Comparison of ENCODE assay signal across 1 cellular context in the genomic region with DNA sequence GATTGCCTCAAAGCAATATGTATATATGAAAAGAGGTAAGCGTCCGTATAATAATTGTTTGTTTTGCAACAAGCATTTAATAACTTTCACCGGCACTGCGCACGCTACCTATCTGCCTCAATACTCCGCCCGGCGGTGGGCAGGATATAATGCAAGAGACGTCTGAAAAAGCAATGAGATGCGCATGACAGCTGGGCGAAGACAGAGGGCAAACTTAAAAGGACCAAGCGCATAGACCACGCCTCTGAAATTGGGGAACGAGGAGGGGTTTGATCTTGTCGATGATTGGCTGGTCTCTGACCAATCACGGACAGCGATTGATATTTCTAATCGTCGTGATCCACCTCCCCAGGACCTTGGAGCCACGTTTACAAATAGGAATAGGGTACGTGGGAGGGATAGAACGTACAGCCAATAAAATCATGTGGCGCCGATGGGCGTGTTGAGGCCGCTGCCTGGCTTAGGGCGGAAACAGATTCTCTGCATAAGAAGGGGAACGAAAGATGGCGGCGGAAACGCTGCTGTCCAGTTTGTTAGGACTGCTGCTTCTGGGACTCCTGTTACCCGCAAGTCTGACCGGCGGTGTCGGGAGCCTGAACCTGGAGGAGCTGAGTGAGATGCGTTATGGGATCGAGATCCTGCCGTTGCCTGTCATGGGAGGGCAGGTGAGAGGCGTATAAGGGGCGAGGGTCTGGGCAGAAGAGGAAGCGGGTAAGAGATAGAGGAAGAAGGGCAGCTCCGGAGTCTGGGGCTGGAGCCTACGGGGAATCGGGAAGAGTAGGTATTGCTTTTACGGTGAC.
TF ChIP-seq lines count a peak whose summit lies in the region.

A gene with protein sequence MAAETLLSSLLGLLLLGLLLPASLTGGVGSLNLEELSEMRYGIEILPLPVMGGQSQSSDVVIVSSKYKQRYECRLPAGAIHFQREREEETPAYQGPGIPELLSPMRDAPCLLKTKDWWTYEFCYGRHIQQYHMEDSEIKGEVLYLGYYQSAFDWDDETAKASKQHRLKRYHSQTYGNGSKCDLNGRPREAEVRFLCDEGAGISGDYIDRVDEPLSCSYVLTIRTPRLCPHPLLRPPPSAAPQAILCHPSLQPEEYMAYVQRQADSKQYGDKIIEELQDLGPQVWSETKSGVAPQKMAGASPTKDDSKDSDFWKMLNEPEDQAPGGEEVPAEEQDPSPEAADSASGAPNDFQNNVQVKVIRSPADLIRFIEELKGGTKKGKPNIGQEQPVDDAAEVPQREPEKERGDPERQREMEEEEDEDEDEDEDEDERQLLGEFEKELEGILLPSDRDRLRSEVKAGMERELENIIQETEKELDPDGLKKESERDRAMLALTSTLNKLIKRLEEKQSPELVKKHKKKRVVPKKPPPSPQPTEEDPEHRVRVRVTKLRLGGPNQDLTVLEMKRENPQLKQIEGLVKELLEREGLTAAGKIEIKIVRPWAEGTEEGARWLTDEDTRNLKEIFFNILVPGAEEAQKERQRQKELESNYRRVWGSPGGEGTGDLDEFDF (plus strand): TSS at position 474 of the 800 bp plus-strand sequence. CDS start 30 bp downstream, at position 504.

TF ChIP-seq in HepG2, 621 proteins besides CTCF, POLR2A, EP300 and RAD21 (continued from another document and continues in another):
- TF ChIP-seq, protein P1, sequence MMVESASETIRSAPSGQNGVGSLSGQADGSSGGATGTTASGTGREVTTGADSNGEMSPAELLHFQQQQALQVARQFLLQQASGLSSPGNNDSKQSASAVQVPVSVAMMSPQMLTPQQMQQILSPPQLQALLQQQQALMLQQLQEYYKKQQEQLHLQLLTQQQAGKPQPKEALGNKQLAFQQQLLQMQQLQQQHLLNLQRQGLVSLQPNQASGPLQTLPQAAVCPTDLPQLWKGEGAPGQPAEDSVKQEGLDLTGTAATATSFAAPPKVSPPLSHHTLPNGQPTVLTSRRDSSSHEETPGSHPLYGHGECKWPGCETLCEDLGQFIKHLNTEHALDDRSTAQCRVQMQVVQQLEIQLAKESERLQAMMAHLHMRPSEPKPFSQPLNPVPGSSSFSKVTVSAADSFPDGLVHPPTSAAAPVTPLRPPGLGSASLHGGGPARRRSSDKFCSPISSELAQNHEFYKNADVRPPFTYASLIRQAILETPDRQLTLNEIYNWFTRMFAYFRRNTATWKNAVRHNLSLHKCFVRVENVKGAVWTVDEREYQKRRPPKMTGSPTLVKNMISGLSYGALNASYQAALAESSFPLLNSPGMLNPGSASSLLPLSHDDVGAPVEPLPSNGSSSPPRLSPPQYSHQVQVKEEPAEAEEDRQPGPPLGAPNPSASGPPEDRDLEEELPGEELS (CRISPR knock-in tag; IDR thresholded peaks at IDR 0.05), result no peak
- TF ChIP-seq ZFP1 (CRISPR knock-in tag; IDR thresholded peaks at IDR 0.05) (no peak), TCF7 (IDR thresholded peaks at IDR 0.05; ENCODE audit: low read depth) (peak; percentile 20; the same call in 1 of the 2 replicates), XRCC5 (optimal IDR thresholded peaks at IDR 0.05; ENCODE audit: low read length) (peak; percentile 76), KDM2A (CRISPR knock-in tag; IDR thresholded peaks at IDR 0.05; ENCODE audit: borderline replicate concordance, low read depth) (peak; percentile 58), ZNF546 (CRISPR knock-in tag; conservative IDR thresholded peaks at IDR 0.05) (no peak), TEAD2 (CRISPR knock-in tag; IDR thresholded peaks at IDR 0.05) (no peak), MED8 (CRISPR knock-in tag; IDR thresholded peaks at IDR 0.05; ENCODE audit: insufficient replicate concordance) (no peak), MTF2 (CRISPR knock-in tag; IDR thresholded peaks at IDR 0.05; ENCODE audit: borderline replicate concordance) (0 out of 2 replicates have a peak, but pooled peaks have one; percentile 53), KMT2B (CRISPR knock-in tag; IDR thresholded peaks at IDR 0.05) (peak; percentile 55; the same call in 1 of the 2 replicates), ZNF766 (CRISPR knock-in tag; IDR thresholded peaks at IDR 0.05; ENCODE audit: borderline replicate concordance) (no peak), GATAD2A (CRISPR knock-in tag; IDR thresholded peaks at IDR 0.05) (no peak; the same call in 1 of the 2 replicates), MXI1 (IDR thresholded peaks at IDR 0.05; ENCODE audit: borderline replicate concordance, low read depth, low read length) (peak; percentile 83; the same call in 2 of the 3 replicates), KLF11 (CRISPR knock-in tag; IDR thresholded peaks at IDR 0.05) (0 out of 2 replicates have a peak, but pooled peaks have one; percentile 14), ZNF792 (CRISPR knock-in tag; IDR thresholded peaks at IDR 0.05) (0 out of 2 replicates have a peak, but pooled peaks have one; percentile 5), IKZF4 (CRISPR knock-in tag; IDR thresholded peaks at IDR 0.05; ENCODE audit: borderline replicate concordance, low read depth, not compliant biosample characterization) (no peak), SAP130 (CRISPR knock-in tag; IDR thresholded peaks at IDR 0.05; ENCODE audit: low read depth) (peak; percentile 98), GABPA (IDR thresholded peaks at IDR 0.05; ENCODE audit: low read depth, low read length) (peak; percentile 36; the same call in 1 of the 2 replicates), GABPA (CRISPR knock-in tag; IDR thresholded peaks at IDR 0.05; ENCODE audit: low read depth) (peak; percentile 81), NPAS2 (CRISPR knock-in tag; IDR thresholded peaks at IDR 0.05; ENCODE audit: borderline replicate concordance) (no peak), ZNF678 (CRISPR knock-in tag; IDR thresholded peaks at IDR 0.05) (no peak)
- TF ChIP-seq, protein P2, sequence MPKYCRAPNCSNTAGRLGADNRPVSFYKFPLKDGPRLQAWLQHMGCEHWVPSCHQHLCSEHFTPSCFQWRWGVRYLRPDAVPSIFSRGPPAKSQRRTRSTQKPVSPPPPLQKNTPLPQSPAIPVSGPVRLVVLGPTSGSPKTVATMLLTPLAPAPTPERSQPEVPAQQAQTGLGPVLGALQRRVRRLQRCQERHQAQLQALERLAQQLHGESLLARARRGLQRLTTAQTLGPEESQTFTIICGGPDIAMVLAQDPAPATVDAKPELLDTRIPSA (CRISPR knock-in tag; IDR thresholded peaks at IDR 0.05; ENCODE audit: borderline replicate concordance), result no peak
- TF ChIP-seq, protein P3, sequence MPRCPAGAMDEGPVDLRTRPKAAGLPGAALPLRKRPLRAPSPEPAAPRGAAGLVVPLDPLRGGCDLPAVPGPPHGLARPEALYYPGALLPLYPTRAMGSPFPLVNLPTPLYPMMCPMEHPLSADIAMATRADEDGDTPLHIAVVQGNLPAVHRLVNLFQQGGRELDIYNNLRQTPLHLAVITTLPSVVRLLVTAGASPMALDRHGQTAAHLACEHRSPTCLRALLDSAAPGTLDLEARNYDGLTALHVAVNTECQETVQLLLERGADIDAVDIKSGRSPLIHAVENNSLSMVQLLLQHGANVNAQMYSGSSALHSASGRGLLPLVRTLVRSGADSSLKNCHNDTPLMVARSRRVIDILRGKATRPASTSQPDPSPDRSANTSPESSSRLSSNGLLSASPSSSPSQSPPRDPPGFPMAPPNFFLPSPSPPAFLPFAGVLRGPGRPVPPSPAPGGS (CRISPR knock-in tag; IDR thresholded peaks at IDR 0.05), result no peak
- TF ChIP-seq, protein P4, sequence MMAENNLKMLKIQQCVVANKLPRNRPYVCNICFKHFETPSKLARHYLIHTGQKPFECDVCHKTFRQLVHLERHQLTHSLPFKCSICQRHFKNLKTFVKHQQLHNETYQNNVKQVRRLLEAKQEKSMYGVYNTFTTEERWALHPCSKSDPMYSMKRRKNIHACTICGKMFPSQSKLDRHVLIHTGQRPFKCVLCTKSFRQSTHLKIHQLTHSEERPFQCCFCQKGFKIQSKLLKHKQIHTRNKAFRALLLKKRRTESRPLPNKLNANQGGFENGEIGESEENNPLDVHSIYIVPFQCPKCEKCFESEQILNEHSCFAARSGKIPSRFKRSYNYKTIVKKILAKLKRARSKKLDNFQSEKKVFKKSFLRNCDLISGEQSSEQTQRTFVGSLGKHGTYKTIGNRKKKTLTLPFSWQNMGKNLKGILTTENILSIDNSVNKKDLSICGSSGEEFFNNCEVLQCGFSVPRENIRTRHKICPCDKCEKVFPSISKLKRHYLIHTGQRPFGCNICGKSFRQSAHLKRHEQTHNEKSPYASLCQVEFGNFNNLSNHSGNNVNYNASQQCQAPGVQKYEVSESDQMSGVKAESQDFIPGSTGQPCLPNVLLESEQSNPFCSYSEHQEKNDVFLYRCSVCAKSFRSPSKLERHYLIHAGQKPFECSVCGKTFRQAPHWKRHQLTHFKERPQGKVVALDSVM (CRISPR knock-in tag; IDR thresholded peaks at IDR 0.05), result peak; percentile 92
- TF ChIP-seq, protein P5, sequence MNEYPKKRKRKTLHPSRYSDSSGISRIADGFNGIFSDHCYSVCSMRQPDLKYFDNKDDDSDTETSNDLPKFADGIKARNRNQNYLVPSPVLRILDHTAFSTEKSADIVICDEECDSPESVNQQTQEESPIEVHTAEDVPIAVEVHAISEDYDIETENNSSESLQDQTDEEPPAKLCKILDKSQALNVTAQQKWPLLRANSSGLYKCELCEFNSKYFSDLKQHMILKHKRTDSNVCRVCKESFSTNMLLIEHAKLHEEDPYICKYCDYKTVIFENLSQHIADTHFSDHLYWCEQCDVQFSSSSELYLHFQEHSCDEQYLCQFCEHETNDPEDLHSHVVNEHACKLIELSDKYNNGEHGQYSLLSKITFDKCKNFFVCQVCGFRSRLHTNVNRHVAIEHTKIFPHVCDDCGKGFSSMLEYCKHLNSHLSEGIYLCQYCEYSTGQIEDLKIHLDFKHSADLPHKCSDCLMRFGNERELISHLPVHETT (CRISPR knock-in tag; conservative IDR thresholded peaks at IDR 0.05), result no peak; the same call in 1 of the 2 replicates
- TF ChIP-seq, protein P6, sequence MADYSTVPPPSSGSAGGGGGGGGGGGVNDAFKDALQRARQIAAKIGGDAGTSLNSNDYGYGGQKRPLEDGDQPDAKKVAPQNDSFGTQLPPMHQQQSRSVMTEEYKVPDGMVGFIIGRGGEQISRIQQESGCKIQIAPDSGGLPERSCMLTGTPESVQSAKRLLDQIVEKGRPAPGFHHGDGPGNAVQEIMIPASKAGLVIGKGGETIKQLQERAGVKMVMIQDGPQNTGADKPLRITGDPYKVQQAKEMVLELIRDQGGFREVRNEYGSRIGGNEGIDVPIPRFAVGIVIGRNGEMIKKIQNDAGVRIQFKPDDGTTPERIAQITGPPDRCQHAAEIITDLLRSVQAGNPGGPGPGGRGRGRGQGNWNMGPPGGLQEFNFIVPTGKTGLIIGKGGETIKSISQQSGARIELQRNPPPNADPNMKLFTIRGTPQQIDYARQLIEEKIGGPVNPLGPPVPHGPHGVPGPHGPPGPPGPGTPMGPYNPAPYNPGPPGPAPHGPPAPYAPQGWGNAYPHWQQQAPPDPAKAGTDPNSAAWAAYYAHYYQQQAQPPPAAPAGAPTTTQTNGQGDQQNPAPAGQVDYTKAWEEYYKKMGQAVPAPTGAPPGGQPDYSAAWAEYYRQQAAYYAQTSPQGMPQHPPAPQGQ (CRISPR knock-in tag; IDR thresholded peaks at IDR 0.05; ENCODE audit: borderline replicate concordance), result no peak
- TF ChIP-seq, protein P7, sequence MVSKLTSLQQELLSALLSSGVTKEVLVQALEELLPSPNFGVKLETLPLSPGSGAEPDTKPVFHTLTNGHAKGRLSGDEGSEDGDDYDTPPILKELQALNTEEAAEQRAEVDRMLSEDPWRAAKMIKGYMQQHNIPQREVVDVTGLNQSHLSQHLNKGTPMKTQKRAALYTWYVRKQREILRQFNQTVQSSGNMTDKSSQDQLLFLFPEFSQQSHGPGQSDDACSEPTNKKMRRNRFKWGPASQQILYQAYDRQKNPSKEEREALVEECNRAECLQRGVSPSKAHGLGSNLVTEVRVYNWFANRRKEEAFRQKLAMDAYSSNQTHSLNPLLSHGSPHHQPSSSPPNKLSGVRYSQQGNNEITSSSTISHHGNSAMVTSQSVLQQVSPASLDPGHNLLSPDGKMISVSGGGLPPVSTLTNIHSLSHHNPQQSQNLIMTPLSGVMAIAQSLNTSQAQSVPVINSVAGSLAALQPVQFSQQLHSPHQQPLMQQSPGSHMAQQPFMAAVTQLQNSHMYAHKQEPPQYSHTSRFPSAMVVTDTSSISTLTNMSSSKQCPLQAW (CRISPR knock-in tag; IDR thresholded peaks at IDR 0.05), result peak; percentile 67
- TF ChIP-seq, protein P8, sequence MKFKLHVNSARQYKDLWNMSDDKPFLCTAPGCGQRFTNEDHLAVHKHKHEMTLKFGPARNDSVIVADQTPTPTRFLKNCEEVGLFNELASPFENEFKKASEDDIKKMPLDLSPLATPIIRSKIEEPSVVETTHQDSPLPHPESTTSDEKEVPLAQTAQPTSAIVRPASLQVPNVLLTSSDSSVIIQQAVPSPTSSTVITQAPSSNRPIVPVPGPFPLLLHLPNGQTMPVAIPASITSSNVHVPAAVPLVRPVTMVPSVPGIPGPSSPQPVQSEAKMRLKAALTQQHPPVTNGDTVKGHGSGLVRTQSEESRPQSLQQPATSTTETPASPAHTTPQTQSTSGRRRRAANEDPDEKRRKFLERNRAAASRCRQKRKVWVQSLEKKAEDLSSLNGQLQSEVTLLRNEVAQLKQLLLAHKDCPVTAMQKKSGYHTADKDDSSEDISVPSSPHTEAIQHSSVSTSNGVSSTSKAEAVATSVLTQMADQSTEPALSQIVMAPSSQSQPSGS (CRISPR knock-in tag; IDR thresholded peaks at IDR 0.05), result no peak
- TF ChIP-seq, protein P9, sequence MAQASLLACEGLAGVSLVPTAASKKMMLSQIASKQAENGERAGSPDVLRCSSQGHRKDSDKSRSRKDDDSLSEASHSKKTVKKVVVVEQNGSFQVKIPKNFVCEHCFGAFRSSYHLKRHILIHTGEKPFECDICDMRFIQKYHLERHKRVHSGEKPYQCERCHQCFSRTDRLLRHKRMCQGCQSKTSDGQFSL (CRISPR knock-in tag; IDR thresholded peaks at IDR 0.05), result no peak
- TF ChIP-seq, protein P10, sequence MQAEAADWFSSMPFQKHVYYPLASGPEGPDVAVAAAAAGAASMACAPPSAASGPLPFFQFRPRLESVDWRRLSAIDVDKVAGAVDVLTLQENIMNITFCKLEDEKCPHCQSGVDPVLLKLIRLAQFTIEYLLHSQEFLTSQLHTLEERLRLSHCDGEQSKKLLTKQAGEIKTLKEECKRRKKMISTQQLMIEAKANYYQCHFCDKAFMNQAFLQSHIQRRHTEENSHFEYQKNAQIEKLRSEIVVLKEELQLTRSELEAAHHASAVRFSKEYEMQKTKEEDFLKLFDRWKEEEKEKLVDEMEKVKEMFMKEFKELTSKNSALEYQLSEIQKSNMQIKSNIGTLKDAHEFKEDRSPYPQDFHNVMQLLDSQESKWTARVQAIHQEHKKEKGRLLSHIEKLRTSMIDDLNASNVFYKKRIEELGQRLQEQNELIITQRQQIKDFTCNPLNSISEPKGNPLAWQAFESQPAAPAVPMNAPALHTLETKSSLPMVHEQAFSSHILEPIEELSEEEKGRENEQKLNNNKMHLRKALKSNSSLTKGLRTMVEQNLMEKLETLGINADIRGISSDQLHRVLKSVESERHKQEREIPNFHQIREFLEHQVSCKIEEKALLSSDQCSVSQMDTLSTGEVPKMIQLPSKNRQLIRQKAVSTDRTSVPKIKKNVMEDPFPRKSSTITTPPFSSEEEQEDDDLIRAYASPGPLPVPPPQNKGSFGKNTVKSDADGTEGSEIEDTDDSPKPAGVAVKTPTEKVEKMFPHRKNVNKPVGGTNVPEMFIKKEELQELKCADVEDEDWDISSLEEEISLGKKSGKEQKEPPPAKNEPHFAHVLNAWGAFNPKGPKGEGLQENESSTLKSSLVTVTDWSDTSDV (CRISPR knock-in tag; IDR thresholded peaks at IDR 0.05), result 0 out of 2 replicates have a peak, but pooled peaks have one; percentile 34
